14 cellular contexts compared by ENCODE assay signal in the genomic region with DNA sequence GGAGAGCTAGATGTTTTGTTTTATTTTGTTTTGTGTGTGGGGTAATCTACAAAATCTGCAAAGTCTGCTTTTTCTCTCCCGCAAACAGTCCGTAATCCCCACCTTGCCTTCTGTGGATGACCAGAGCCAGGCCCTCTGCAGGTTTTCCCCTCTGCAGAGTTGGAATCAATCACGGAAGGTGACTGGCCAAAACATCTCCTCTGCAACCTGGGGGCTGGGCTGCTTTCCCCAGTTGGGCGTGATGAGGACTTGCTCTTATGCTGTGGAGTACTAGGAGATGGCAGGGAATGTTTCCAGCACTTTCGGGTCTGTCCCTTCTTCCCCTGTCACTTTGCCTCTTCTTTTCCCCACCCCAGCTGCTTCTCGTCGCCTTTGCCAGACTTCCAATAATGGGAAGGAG. TPM values are rescaled to one million over a fixed set of nuclear protein-coding genes. Genes with fewer than 3 reads are reported as not detected.
DNase-seq lines count a peak whose midpoint lies in the region; ATAC-seq, FAIRE-seq and TF ChIP-seq lines count a peak whose summit lies in the region.
"Had no signal": no experiment of that assay in that cellular context is flagged by ENCODE, and none has a peak within 500 bp of the region (broad histone marks: within the 10 kb centered on the region; RNA-seq: fewer than 3 reads in every experiment).

No MANE protein-coding gene starts in this region.

- H3K4me3 ChIP-seq in astrocyte (ENCODE audit: insufficient read depth, low read depth, low read length) = peak overlapping the region; percentile 69
- no peak overlapping the region for H3K4me3 ChIP-seq in hepatocyte
- H3K4me3 ChIP-seq in GM23248 = no peak overlapping the region
- H3K4me3 ChIP-seq: MG63 had no signal

- WGBS in hepatocyte (ENCODE audit: low lambda C conversion rate, missing lambda C conversion rate) = 48% methylated on average over 7 of the region's 7 CpGs
- WGBS in GM23248 (ENCODE audit: low coverage in 1 of 2, low lambda C conversion rate in 2 of 2, missing lambda C conversion rate in 2 of 2), 2 experiments = 39 to 56% methylated on average over 6 to 7 of the region's 7 CpGs

- H2AFZ ChIP-seq in astrocyte (ENCODE audit: low read depth, low read length) = no peak overlapping the region
- H2AFZ ChIP-seq in hepatocyte = no peak overlapping the region
- H2AFZ ChIP-seq in GM23248 = no peak overlapping the region

- TF ChIP-seq CTCF in astrocyte (IDR thresholded peaks at IDR 0.05; ENCODE audit: insufficient read depth, low read depth, low read length) (no peak), hepatocyte (IDR thresholded peaks at IDR 0.05; ENCODE audit: poor library complexity) (no peak), progenitor cell of endocrine pancreas (IDR thresholded peaks at IDR 0.05; ENCODE audit: unreplicated experiment) (no peak)

- no peaks in the 10 kb centered on the region for H3K79me2 ChIP-seq in astrocyte (ENCODE audit: insufficient read depth, low read length)
- no peaks in the 10 kb centered on the region for H3K79me2 ChIP-seq in hepatocyte
- H3K79me2 ChIP-seq in GM23248 (ENCODE audit: insufficient read depth) = no peaks in the 10 kb centered on the region

- H3K9me3 Mint-ChIP-seq in astrocyte (ENCODE audit: unreplicated experiment) (no peaks in the 10 kb centered on the region), progenitor cell of endocrine pancreas (ENCODE audit: low read depth) (peaks cover 7% of the 10 kb centered on the region)
- H3K9me3 Mint-ChIP-seq: activated naive CD8-positive, alpha-beta T cell treated with anti-CD3 and anti-CD28 coated beads, Interleukin-2, amount 10 ng/mL, durations not matched to agents 7 days and 5 days had no signal

- no peak for ATAC-seq in GM21360 (IDR thresholded peaks at IDR 0.05; ENCODE audit: unreplicated experiment)
- ATAC-seq in GM19351 (IDR thresholded peaks at IDR 0.05; ENCODE audit: unreplicated experiment) = no peak

- no peak for FAIRE-seq in astrocyte (lab: Jason Lieb, UNC)

- H3K9me3 ChIP-seq in ES-I3 (ENCODE audit: control insufficient read depth, insufficient read depth, low read length) (no peaks in the 10 kb centered on the region; the same call in 1 of the 2 replicates), astrocyte (ENCODE audit: insufficient read depth, low read depth, low read length) (no peaks in the 10 kb centered on the region), hepatocyte (ENCODE audit: low read depth) (no peaks in the 10 kb centered on the region), GM23248 (ENCODE audit: low read depth) (no peaks in the 10 kb centered on the region)
- H3K9me3 ChIP-seq: BE2C, MG63 had no signal

- no peaks in the 10 kb centered on the region for H3K9me2 ChIP-seq in hepatocyte (replicated peaks; ENCODE audit: insufficient read depth)
- H3K9me2 ChIP-seq in GM23248 (ENCODE audit: insufficient read depth) = no peaks in the 10 kb centered on the region

- H3F3A ChIP-seq in GM23248 (ENCODE audit: insufficient read depth) = no peaks in the 10 kb centered on the region

- H3K4me3 Mint-ChIP-seq in astrocyte (ENCODE audit: unreplicated experiment) (peak overlapping the region; percentile 60), progenitor cell of endocrine pancreas (ENCODE audit: low read depth) (peak overlapping the region; percentile 83)
- H3K4me3 Mint-ChIP-seq: activated naive CD8-positive, alpha-beta T cell treated with anti-CD3 and anti-CD28 coated beads, Interleukin-2, amount 10 ng/mL, durations not matched to agents 7 days and 5 days had no signal

- peak overlapping the region; percentile 64; the same call in 1 of the 2 replicates for H3K9ac ChIP-seq in ES-I3 (ENCODE audit: low read depth, low read length)
- H3K9ac ChIP-seq in astrocyte (ENCODE audit: low read length) = peak overlapping the region; percentile 60
- H3K9ac ChIP-seq in GM23248 = no peak overlapping the region

- H4K20me1 ChIP-seq in astrocyte (ENCODE audit: insufficient read depth, low read length) (no peaks in the 10 kb centered on the region), hepatocyte (ENCODE audit: insufficient read depth, poor library complexity, severe bottlenecking) (no peaks in the 10 kb centered on the region), GM23248 (ENCODE audit: insufficient read depth) (no peaks in the 10 kb centered on the region)

- H3K27me3 ChIP-seq in astrocyte (ENCODE audit: insufficient read depth, low read length) (no peaks in the 10 kb centered on the region), hepatocyte (no peaks in the 10 kb centered on the region), GM23248 (replicated peaks; ENCODE audit: insufficient read depth) (no peaks in the 10 kb centered on the region)
- H3K27me3 ChIP-seq: BE2C, MG63 had no signal

- H3K4me2 ChIP-seq in astrocyte (ENCODE audit: low read length) = peak overlapping the region; percentile 91
- peak overlapping the region; percentile 77 for H3K4me2 ChIP-seq in hepatocyte
- H3K4me2 ChIP-seq in GM23248 (ENCODE audit: unreplicated experiment) = no peak overlapping the region

- H3K27ac ChIP-seq in astrocyte (ENCODE audit: low read depth, low read length) (no peak overlapping the region), hepatocyte (no peak overlapping the region), GM23248 (no peak overlapping the region)

- H3K4me1 ChIP-seq in ES-I3 (ENCODE audit: insufficient read depth, low read length) (peaks cover 14% of the 10 kb centered on the region), astrocyte (ENCODE audit: insufficient read depth, low read length) (peaks cover 3% of the 10 kb centered on the region), hepatocyte (ENCODE audit: insufficient read depth) (no peaks in the 10 kb centered on the region), GM23248 (ENCODE audit: insufficient read depth) (no peaks in the 10 kb centered on the region)
- H3K4me1 ChIP-seq: BE2C had no signal

- H3K36me3 Mint-ChIP-seq in astrocyte (ENCODE audit: low read depth, unreplicated experiment) (no peaks in the 10 kb centered on the region), progenitor cell of endocrine pancreas (ENCODE audit: insufficient read depth) (no peaks in the 10 kb centered on the region)
- H3K36me3 Mint-ChIP-seq: activated naive CD8-positive, alpha-beta T cell treated with anti-CD3 and anti-CD28 coated beads, Interleukin-2, amount 10 ng/mL, durations not matched to agents 7 days and 5 days had no signal

- no peaks in the 10 kb centered on the region for H3K36me3 ChIP-seq in ES-I3 (ENCODE audit: insufficient read depth, low read length)
- no peaks in the 10 kb centered on the region for H3K36me3 ChIP-seq in astrocyte (ENCODE audit: insufficient read depth, low read length)
- H3K36me3 ChIP-seq in hepatocyte (replicated peaks; ENCODE audit: insufficient read depth, low read depth) = no peaks in the 10 kb centered on the region
- no peaks in the 10 kb centered on the region for H3K36me3 ChIP-seq in GM23248 (ENCODE audit: low read depth)
- H3K36me3 ChIP-seq: BE2C, MG63 had no signal

- in situ Hi-C loops in GM23248 (cut with MboI) = no loop called here

- DNase-seq in astrocyte (ENCODE audit: low read depth) (no peak), hepatocyte (ENCODE audit: low spot score) (no peak), progenitor cell of endocrine pancreas (ENCODE audit: low spot score, unreplicated experiment) (no peak), GM23248 (no peak), H4 (ENCODE audit: low spot score) (no peak)
- DNase-seq: activated naive CD8-positive, alpha-beta T cell treated with anti-CD3 and anti-CD28 coated beads, Interleukin-2, amount 10 ng/mL, durations not matched to agents 7 days and 5 days; BE2C; GF-D8; MG63; NCI-H446 had no signal

- H3K4me1 Mint-ChIP-seq in astrocyte (ENCODE audit: low read depth, unreplicated experiment) (no peaks in the 10 kb centered on the region), progenitor cell of endocrine pancreas (ENCODE audit: low read depth) (peaks cover 7% of the 10 kb centered on the region)
- H3K4me1 Mint-ChIP-seq: activated naive CD8-positive, alpha-beta T cell treated with anti-CD3 and anti-CD28 coated beads, Interleukin-2, amount 10 ng/mL, durations not matched to agents 7 days and 5 days had no signal

- no peak overlapping the region for H3K27ac Mint-ChIP-seq in astrocyte (ENCODE audit: unreplicated experiment)
- H3K27ac Mint-ChIP-seq in progenitor cell of endocrine pancreas = peak overlapping the region; percentile 13
- H3K27ac Mint-ChIP-seq: activated naive CD8-positive, alpha-beta T cell treated with anti-CD3 and anti-CD28 coated beads, Interleukin-2, amount 10 ng/mL, durations not matched to agents 7 days and 5 days had no signal

- H3K27me3 Mint-ChIP-seq in astrocyte (ENCODE audit: low read depth, unreplicated experiment) = peaks cover 3% of the 10 kb centered on the region
- peaks cover 3% of the 10 kb centered on the region for H3K27me3 Mint-ChIP-seq in progenitor cell of endocrine pancreas

RNA-seq across cellular contexts. Expression of a gene that starts 1.1 kb away (rescaled TPM):
- total RNA-seq in astrocyte (0.77 and 0.89 TPM in 2 replicates), hepatocyte (2.0 and 2.6 TPM in 2 replicates), progenitor cell of endocrine pancreas (5.8 and 7.6 TPM in 2 replicates)
- polyA plus RNA-seq in hepatocyte (2.5 and 2.9 TPM in 2 replicates), GM23248 (2016; fragmentation: Nextera tagmentation; extraction: Ambion mirVana) (0.37 and 0.56 TPM in 2 replicates)
- 0.32 and 0.76 TPM in 2 replicates for total RNA-seq in GM23248 (2014; rRNA removed; shearing (Covaris generic))
- not detected in 2 replicates for total RNA-seq in H4 (2014; rRNA removed; shearing (Covaris generic))
- total RNA-seq: activated naive CD8-positive, alpha-beta T cell treated with anti-CD3 and anti-CD28 coated beads, Interleukin-2, amount 10 ng/mL, durations not matched to agents 7 days and 5 days; mononuclear cell had no signal

RNA-seq across cellular contexts. Expression of a gene that starts 18.3 kb away (rescaled TPM):
- total RNA-seq in astrocyte (3.1 and 5.0 TPM in 2 replicates), hepatocyte (4.5 and 6.3 TPM in 2 replicates), progenitor cell of endocrine pancreas (13.2 and 13.7 TPM in 2 replicates)
- polyA plus RNA-seq in hepatocyte (0.42 and 0.78 TPM in 2 replicates), GM23248 (2016; fragmentation: Nextera tagmentation; extraction: Ambion mirVana) (2.5 and 2.6 TPM in 2 replicates)
- total RNA-seq in GM23248 (2014; rRNA removed; shearing (Covaris generic)) = 9.6 and 11.8 TPM in 2 replicates
- 26.7 and 31.5 TPM in 2 replicates for total RNA-seq in H4 (2014; rRNA removed; shearing (Covaris generic))

RNA-seq across cellular contexts. Expression of a gene that starts 27.8 kb away (rescaled TPM):
- 7.2 and 8.3 TPM in 2 replicates for total RNA-seq in astrocyte
- 11.6 and 12.6 TPM in 2 replicates for total RNA-seq in hepatocyte
- polyA plus RNA-seq in hepatocyte = 6.4 and 7.4 TPM in 2 replicates
- total RNA-seq in progenitor cell of endocrine pancreas = 18.8 and 20.5 TPM in 2 replicates
- total RNA-seq in GM23248 (2014; rRNA removed; shearing (Covaris generic)) = 12.9 and 16.9 TPM in 2 replicates
- 8.3 and 8.5 TPM in 2 replicates for polyA plus RNA-seq in GM23248 (2016; fragmentation: Nextera tagmentation; extraction: Ambion mirVana)
- 10.1 and 13.2 TPM in 2 replicates for total RNA-seq in H4 (2014; rRNA removed; shearing (Covaris generic))
